8 cellular contexts compared by ENCODE assay signal in genomic region chr12:98456583-98457573, GRCh38. TPM values are rescaled to one million over a fixed set of nuclear protein-coding genes. Genes with fewer than 3 reads are reported as not detected.
A peak's percentile ranks its signal among the peaks of the same experiment; 100 is the strongest.
DNase-seq lines count a peak whose midpoint lies in the region; ATAC-seq and TF ChIP-seq lines count a peak whose summit lies in the region.

No MANE protein-coding gene starts in this region.

- H3K9me3 ChIP-seq in muscle layer of colon (ENCODE audit: low read length) (no peaks in the 10 kb centered on the region), transverse colon (no peaks in the 10 kb centered on the region)

- in situ Hi-C loops in transverse colon (cut with MboI; ENCODE audit: low pct_ligation_motif_present in 1 of 4, low pct_unique_long_range_greater_than_20kb in 1 of 4, low sequenced_read_pairs in 3 of 4) = no loop called here

- H3K4me1 ChIP-seq in muscle layer of colon (ENCODE audit: insufficient read depth, low read length) = no peaks in the 10 kb centered on the region
- peaks cover 0 to 6% (median 0%) of the 10 kb centered on the region in 4 donors for H3K4me1 ChIP-seq in transverse colon

- H3K27me3 ChIP-seq in muscle layer of colon (ENCODE audit: control insufficient read depth in 1 of 2, insufficient read depth in 2 of 2, low read length in 2 of 2) = no peaks in the 10 kb centered on the region
- peaks cover 18% of the 10 kb centered on the region for H3K27me3 ChIP-seq in transverse colon

- TF ChIP-seq CTCF in WI38 (IDR thresholded peaks at IDR 0.05; ENCODE audit: low read depth, low read length) (no peak), epithelial cell of proximal tubule (conservative IDR thresholded peaks at IDR 0.05; ENCODE audit: low read depth, low read length) (no peak), transverse colon (IDR thresholded peaks at IDR 0.05) (no peak)

- TF ChIP-seq EP300 in transverse colon (IDR thresholded peaks at IDR 0.05; ENCODE audit: low read depth) = no peak

- 13 to 56% methylated on average over 5 to 49 of the region's 49 CpGs for WGBS in transverse colon (ENCODE audit: low coverage in 1 of 2), 2 donors

- peak overlapping the region; percentile 33 for H3K9ac ChIP-seq in muscle layer of colon (ENCODE audit: low read length)

- TF ChIP-seq POLR2A in transverse colon (IDR thresholded peaks at IDR 0.05) = no peak

- H3K4me3 ChIP-seq in WI38 (ENCODE audit: low read depth, low read length) (peak overlapping the region; percentile 31), epithelial cell of proximal tubule (ENCODE audit: low read depth, low read length) (peak overlapping the region; percentile 57), muscle layer of colon (ENCODE audit: low read depth in 1 of 2, low read length in 2 of 2) (peak overlapping the region; percentile 44 to 52), transverse colon (peak overlapping the region; percentile 18 to 52 (median 38))

- H3K36me3 ChIP-seq in muscle layer of colon (ENCODE audit: insufficient read depth, low read length) (no peaks in the 10 kb centered on the region), transverse colon (no peaks in the 10 kb centered on the region)

- intact Hi-C loops in transverse colon (cut with DNase I; ENCODE audit: low total_unique reads) = no loop called here

- peak overlapping the region; percentile 12 for H3K27ac ChIP-seq in muscle layer of colon (ENCODE audit: low read depth, low read length)
- H3K27ac ChIP-seq in transverse colon = peak overlapping the region in 1 of 4 donors; percentile 10

- ATAC-seq in HG02870 (IDR thresholded peaks at IDR 0.05; ENCODE audit: unreplicated experiment) = peak; percentile 54
- ATAC-seq in GM21786 (IDR thresholded peaks at IDR 0.05; ENCODE audit: unreplicated experiment) = no peak

- DNase-seq in DMS153 (lab: John Stamatoyannopoulos, UW) (peak; percentile 27), epithelial cell of proximal tubule (ENCODE audit: low read depth) (no peak), transverse colon (peak; percentile 28), NCI-H187 treated with DMSO at 0.1 percent for 48 hours (lab: John Stamatoyannopoulos, UW) (no peak)

RNA-seq across cellular contexts. Expression of gene TMPO, which starts 58.5 kb away (rescaled TPM):
- total RNA-seq in epithelial cell of proximal tubule (171 and 232 TPM in 2 replicates), transverse colon (100 to 1,000 TPM in 1 of 4 donors, 10 to 100 TPM in 3; 57.8 to 164 (median 89.0) TPM)

Comparison
In these comparisons a context has a peak if more than half of its experiments do, and no peak if none do; other contexts are left out.
1. DNase-seq: peak in DMS153 (single experiment) and transverse colon (single experiment); none in epithelial cell of proximal tubule (single experiment) and NCI-H187 treated with DMSO at 0.1 percent for 48 hours (single experiment).
2. Peak in every context shown above with its lines, with median percentiles within 50 percentile points of each other: H3K4me3 ChIP-seq.